Comparison of ENCODE assay signal across 1 cellular context in the genomic region with DNA sequence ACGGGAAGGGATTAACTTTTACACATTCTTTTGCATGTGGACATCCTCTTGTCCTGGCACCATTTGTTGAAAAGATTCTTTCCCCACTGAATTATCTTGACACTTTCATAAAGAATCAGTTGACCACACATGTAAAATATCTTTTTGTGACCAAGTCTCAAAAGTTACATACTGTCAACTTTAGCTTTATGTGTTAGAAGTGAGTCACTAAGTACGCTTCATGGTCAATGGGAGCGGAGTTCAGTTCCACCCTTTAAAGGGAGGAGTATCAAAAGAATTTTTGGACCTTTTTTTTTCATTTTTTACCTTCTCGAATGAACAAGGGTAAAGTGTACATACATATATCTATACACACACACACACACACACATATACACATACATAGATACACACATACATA.
TF ChIP-seq lines count a peak whose summit lies in the region.

No MANE protein-coding gene starts in this region.

TF ChIP-seq in HepG2, 621 proteins besides CTCF, POLR2A, EP300 and RAD21:
- TF ChIP-seq FOXA1 (IDR thresholded peaks at IDR 0.05) (peak; percentile 54; the same call in 1 of the 2 replicates), FOXA1 (CRISPR knock-in tag; IDR thresholded peaks at IDR 0.05) (peak; percentile 52; the same call in 1 of the 2 replicates), NFIB (CRISPR knock-in tag; IDR thresholded peaks at IDR 0.05; ENCODE audit: borderline replicate concordance) (no peak), HNF4A (CRISPR knock-in tag; IDR thresholded peaks at IDR 0.05) (peak; percentile 38), GATAD2A (CRISPR knock-in tag; IDR thresholded peaks at IDR 0.05) (peak; percentile 34; the same call in 1 of the 2 replicates), EZH2 (conservative IDR thresholded peaks at IDR 0.05; ENCODE audit: low read depth, low read length) (no peak), ARID5B (CRISPR knock-in tag; IDR thresholded peaks at IDR 0.05) (peak; percentile 55), ZNF282 (IDR thresholded peaks at IDR 0.05; ENCODE audit: partially characterized antibody) (no peak), TBX3 (IDR thresholded peaks at IDR 0.05; ENCODE audit: borderline replicate concordance) (0 out of 2 replicates have a peak, but pooled peaks have one; percentile 27), PAXIP1 (CRISPR knock-in tag; conservative IDR thresholded peaks at IDR 0.05) (0 out of 2 replicates have a peak, but pooled peaks have one; percentile 41), AGO1 (IDR thresholded peaks at IDR 0.05; ENCODE audit: low read depth, low read length, poor library complexity, severe bottlenecking) (no peak), SOX5 (CRISPR knock-in tag; IDR thresholded peaks at IDR 0.05; ENCODE audit: borderline replicate concordance) (peak; percentile 14; the same call in 1 of the 2 replicates), ZNF441 (CRISPR knock-in tag; IDR thresholded peaks at IDR 0.05; ENCODE audit: borderline replicate concordance) (peak; percentile 20; the same call in 1 of the 2 replicates), ZNF619 (CRISPR knock-in tag; IDR thresholded peaks at IDR 0.05) (no peak), MIXL1 (CRISPR knock-in tag; IDR thresholded peaks at IDR 0.05) (no peak), SP5 (CRISPR knock-in tag; IDR thresholded peaks at IDR 0.05; ENCODE audit: borderline replicate concordance, low read depth) (peak; percentile 29; the same call in 1 of the 2 replicates), PREB (CRISPR knock-in tag; IDR thresholded peaks at IDR 0.05) (no peak), FOXA3 (CRISPR knock-in tag; IDR thresholded peaks at IDR 0.05) (peak; percentile 62), JUND (CRISPR knock-in tag; IDR thresholded peaks at IDR 0.05) (peak; percentile 58), ZNF572 (CRISPR knock-in tag; IDR thresholded peaks at IDR 0.05) (no peak), ZBTB38 (CRISPR knock-in tag; IDR thresholded peaks at IDR 0.05) (0 out of 2 replicates have a peak, but pooled peaks have one; percentile 17), FOSL2 (CRISPR knock-in tag; IDR thresholded peaks at IDR 0.05) (peak; percentile 61; the same call in 1 of the 2 replicates), EEA1 (CRISPR knock-in tag; IDR thresholded peaks at IDR 0.05; ENCODE audit: borderline replicate concordance) (no peak), KDM4B (CRISPR knock-in tag; IDR thresholded peaks at IDR 0.05) (no peak), FOSL1 (CRISPR knock-in tag; IDR thresholded peaks at IDR 0.05; ENCODE audit: borderline replicate concordance) (peak; percentile 85), PPARG (CRISPR knock-in tag; conservative IDR thresholded peaks at IDR 0.05) (peak; percentile 45; the same call in 1 of the 2 replicates), GMEB2 (CRISPR knock-in tag; IDR thresholded peaks at IDR 0.05; ENCODE audit: low read depth) (no peak), SAP130 (CRISPR knock-in tag; IDR thresholded peaks at IDR 0.05; ENCODE audit: low read depth) (peak; percentile 45; the same call in 1 of the 2 replicates), ZNF430 (CRISPR knock-in tag; IDR thresholded peaks at IDR 0.05) (no peak)
- TF ChIP-seq, protein P1, sequence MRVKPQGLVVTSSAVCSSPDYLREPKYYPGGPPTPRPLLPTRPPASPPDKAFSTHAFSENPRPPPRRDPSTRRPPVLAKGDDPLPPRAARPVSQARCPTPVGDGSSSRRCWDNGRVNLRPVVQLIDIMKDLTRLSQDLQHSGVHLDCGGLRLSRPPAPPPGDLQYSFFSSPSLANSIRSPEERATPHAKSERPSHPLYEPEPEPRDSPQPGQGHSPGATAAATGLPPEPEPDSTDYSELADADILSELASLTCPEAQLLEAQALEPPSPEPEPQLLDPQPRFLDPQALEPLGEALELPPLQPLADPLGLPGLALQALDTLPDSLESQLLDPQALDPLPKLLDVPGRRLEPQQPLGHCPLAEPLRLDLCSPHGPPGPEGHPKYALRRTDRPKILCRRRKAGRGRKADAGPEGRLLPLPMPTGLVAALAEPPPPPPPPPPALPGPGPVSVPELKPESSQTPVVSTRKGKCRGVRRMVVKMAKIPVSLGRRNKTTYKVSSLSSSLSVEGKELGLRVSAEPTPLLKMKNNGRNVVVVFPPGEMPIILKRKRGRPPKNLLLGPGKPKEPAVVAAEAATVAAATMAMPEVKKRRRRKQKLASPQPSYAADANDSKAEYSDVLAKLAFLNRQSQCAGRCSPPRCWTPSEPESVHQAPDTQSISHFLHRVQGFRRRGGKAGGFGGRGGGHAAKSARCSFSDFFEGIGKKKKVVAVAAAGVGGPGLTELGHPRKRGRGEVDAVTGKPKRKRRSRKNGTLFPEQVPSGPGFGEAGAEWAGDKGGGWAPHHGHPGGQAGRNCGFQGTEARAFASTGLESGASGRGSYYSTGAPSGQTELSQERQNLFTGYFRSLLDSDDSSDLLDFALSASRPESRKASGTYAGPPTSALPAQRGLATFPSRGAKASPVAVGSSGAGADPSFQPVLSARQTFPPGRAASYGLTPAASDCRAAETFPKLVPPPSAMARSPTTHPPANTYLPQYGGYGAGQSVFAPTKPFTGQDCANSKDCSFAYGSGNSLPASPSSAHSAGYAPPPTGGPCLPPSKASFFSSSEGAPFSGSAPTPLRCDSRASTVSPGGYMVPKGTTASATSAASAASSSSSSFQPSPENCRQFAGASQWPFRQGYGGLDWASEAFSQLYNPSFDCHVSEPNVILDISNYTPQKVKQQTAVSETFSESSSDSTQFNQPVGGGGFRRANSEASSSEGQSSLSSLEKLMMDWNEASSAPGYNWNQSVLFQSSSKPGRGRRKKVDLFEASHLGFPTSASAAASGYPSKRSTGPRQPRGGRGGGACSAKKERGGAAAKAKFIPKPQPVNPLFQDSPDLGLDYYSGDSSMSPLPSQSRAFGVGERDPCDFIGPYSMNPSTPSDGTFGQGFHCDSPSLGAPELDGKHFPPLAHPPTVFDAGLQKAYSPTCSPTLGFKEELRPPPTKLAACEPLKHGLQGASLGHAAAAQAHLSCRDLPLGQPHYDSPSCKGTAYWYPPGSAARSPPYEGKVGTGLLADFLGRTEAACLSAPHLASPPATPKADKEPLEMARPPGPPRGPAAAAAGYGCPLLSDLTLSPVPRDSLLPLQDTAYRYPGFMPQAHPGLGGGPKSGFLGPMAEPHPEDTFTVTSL (CRISPR knock-in tag; IDR thresholded peaks at IDR 0.05; ENCODE audit: borderline replicate concordance) = peak; percentile 35; the same call in 1 of the 2 replicates
- TF ChIP-seq, protein P2, sequence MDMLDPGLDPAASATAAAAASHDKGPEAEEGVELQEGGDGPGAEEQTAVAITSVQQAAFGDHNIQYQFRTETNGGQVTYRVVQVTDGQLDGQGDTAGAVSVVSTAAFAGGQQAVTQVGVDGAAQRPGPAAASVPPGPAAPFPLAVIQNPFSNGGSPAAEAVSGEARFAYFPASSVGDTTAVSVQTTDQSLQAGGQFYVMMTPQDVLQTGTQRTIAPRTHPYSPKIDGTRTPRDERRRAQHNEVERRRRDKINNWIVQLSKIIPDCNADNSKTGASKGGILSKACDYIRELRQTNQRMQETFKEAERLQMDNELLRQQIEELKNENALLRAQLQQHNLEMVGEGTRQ (IDR thresholded peaks at IDR 0.05; ENCODE audit: low read depth, low read length) = no peak
- TF ChIP-seq, protein P2 (CRISPR knock-in tag; IDR thresholded peaks at IDR 0.05; ENCODE audit: borderline replicate concordance) = no peak
